Comparison of ENCODE assay signal across 22 cellular contexts in the genomic region with DNA sequence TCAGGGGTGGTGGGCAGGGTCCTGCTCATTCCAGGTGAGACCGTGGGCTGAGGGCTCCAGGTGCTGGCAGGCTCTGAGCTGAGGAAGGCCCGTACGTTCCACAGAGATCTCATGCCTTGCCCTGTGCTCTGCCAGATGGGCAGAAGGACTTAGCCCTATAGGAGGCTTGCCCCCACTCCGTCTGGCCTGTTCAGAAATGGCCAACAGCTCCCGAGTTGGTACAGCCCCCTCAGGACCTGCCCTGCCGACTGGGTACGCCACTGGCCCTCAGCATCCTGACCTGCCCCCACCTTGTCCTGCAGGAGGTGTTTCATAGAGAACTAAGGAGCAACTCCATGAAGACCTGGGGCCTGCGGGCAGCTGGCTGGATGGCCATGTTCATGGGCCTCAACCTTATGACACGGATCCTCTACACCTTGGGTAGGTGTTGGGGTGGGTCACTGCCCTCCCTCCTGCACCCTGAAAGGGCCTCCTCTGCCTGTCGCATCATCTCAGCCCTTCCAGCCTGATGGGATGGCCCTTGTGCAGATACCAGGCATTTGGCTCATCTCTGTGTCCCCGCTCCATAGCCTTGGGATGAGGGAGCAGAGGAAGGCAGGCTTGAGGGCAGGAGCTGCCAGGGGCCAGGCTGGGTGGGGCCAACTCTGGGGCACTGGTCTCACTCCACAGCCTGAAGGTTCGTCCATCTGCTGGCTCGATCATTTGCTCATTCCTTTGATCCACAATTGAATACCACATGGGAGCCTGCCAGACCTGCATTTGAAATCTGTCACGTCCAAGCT. TPM values are rescaled to one million over a fixed set of nuclear protein-coding genes. Genes with fewer than 3 reads are reported as not detected.
DNase-seq lines count a peak whose midpoint lies in the region; ATAC-seq and TF ChIP-seq lines count a peak whose summit lies in the region.
"Had no signal": no experiment of that assay in that cellular context is flagged by ENCODE, and none has a peak within 500 bp of the region (broad histone marks: within the 10 kb centered on the region; RNA-seq: fewer than 3 reads in every experiment).

No MANE protein-coding gene starts in this region.

- no peak for TF ChIP-seq POLR2A in esophagus muscularis mucosa (IDR thresholded peaks at IDR 0.05; ENCODE audit: low read depth)

- no peak for ATAC-seq in activated CD8-positive, alpha-beta T cell treated with anti-CD3 and anti-CD28 coated beads for 36 hours
- ATAC-seq in activated CD8-positive, alpha-beta T cell treated with anti-CD3 and anti-CD28 coated beads, Interleukin-2, amount 10 ng/mL, durations not matched to agents 7 days and 5 days: no peak
- ATAC-seq in RWPE2 (ENCODE audit: low read depth) (no peak), GM21367 (IDR thresholded peaks at IDR 0.05; ENCODE audit: unreplicated experiment) (no peak)
- ATAC-seq: A549 had no signal

- H3K27ac ChIP-seq in RWPE2 (ENCODE audit: poor library complexity, severe bottlenecking): no peak overlapping the region
- peak overlapping the region; percentile 7 to 90 (median 60) for H3K27ac ChIP-seq in esophagus muscularis mucosa (replicated peaks in 1 of 4)
- H3K27ac ChIP-seq: A549, BLaER1, WERI-Rb-1 had no signal

- peaks cover 61% of the 10 kb centered on the region for H3K36me3 ChIP-seq in RWPE2 (ENCODE audit: low read depth)
- H3K36me3 ChIP-seq in esophagus muscularis mucosa: peaks cover 54 to 86% (median 82%) of the 10 kb centered on the region in 4 donors

- no peak for TF ChIP-seq EP300 in esophagus muscularis mucosa (IDR thresholded peaks at IDR 0.05)

- WGBS in esophagus muscularis mucosa: 87% methylated on average over 9 of the region's 14 CpGs

- no peaks in the 10 kb centered on the region for H3K9me3 ChIP-seq in RWPE2 (ENCODE audit: severe bottlenecking)
- no peaks in the 10 kb centered on the region for H3K9me3 ChIP-seq in esophagus muscularis mucosa
- H3K9me3 ChIP-seq: A549, BLaER1, stomach had no signal

- intact Hi-C loops in activated CD8-positive, alpha-beta T cell treated with anti-CD3 and anti-CD28 coated beads for 36 hours (cut with micrococcal nuclease): no loop called here
- intact Hi-C loops in esophagus muscularis mucosa (cut with DNase I): no loop called here

- no peaks in the 10 kb centered on the region for H3K27me3 Mint-ChIP-seq in activated CD8-positive, alpha-beta T cell treated with anti-CD3 and anti-CD28 coated beads for 36 hours
- no peaks in the 10 kb centered on the region for H3K27me3 Mint-ChIP-seq in activated CD8-positive, alpha-beta T cell treated with anti-CD3 and anti-CD28 coated beads, Interleukin-2, amount 10 ng/mL, durations not matched to agents 7 days and 5 days (ENCODE audit: low read depth)
- H3K27me3 Mint-ChIP-seq in osteocyte (ENCODE audit: unreplicated experiment): no peaks in the 10 kb centered on the region
- H3K27me3 Mint-ChIP-seq: progenitor cell of endocrine pancreas had no signal

- H3K27ac Mint-ChIP-seq in activated CD8-positive, alpha-beta T cell treated with anti-CD3 and anti-CD28 coated beads for 36 hours: peak overlapping the region; percentile 43
- no peak overlapping the region for H3K27ac Mint-ChIP-seq in activated CD8-positive, alpha-beta T cell treated with anti-CD3 and anti-CD28 coated beads, Interleukin-2, amount 10 ng/mL, durations not matched to agents 7 days and 5 days
- peak overlapping the region; percentile 19 for H3K27ac Mint-ChIP-seq in osteocyte (ENCODE audit: unreplicated experiment)
- H3K27ac Mint-ChIP-seq: progenitor cell of endocrine pancreas had no signal

- H3K4me1 Mint-ChIP-seq in activated CD8-positive, alpha-beta T cell treated with anti-CD3 and anti-CD28 coated beads for 36 hours (ENCODE audit: low read depth): peaks cover 29% of the 10 kb centered on the region
- peaks cover 23% of the 10 kb centered on the region for H3K4me1 Mint-ChIP-seq in activated CD8-positive, alpha-beta T cell treated with anti-CD3 and anti-CD28 coated beads, Interleukin-2, amount 10 ng/mL, durations not matched to agents 7 days and 5 days (ENCODE audit: low read depth)
- peaks cover 24% of the 10 kb centered on the region for H3K4me1 Mint-ChIP-seq in osteocyte (ENCODE audit: unreplicated experiment)

- DNase-seq in activated CD8-positive, alpha-beta T cell treated with anti-CD3 and anti-CD28 coated beads for 36 hours: no peak
- DNase-seq in activated CD8-positive, alpha-beta T cell treated with anti-CD3 and anti-CD28 coated beads, Interleukin-2, amount 10 ng/mL, durations not matched to agents 7 days and 5 days: no peak
- DNase-seq in RWPE2 (ENCODE audit: low spot score) (peak; percentile 49), esophagus muscularis mucosa (ENCODE audit: extremely low spot score) (no peak), osteocyte (ENCODE audit: extremely low spot score, unreplicated experiment) (peak; percentile 82), HEK293T (ENCODE audit: extremely low spot score) (no peak), HUDEP-2 (lab: John Stamatoyannopoulos, UW; ENCODE audit: unreplicated experiment in 76 of 76) (no peak)
- DNase-seq: activated CD4-positive, alpha-beta T cell treated with anti-CD3 and anti-CD28 coated beads, Interleukin-2, amount 50 U/mL, for 4 hours; amygdala; central memory CD4-positive, alpha-beta T cell; GOT3; NCI-H1092; NCI-H2029 treated with DMSO at 0.1 percent for 48 hours; NCI-H446; stimulated activated CD4-positive, alpha-beta T cell treated with anti-CD3 and anti-CD28 coated beads, Interleukin-2, amount 100 ng/mL, for 24 hours; stomach; WERI-Rb-1 had no signal

- no peak overlapping the region for H3K4me3 Mint-ChIP-seq in activated CD8-positive, alpha-beta T cell treated with anti-CD3 and anti-CD28 coated beads for 36 hours
- no peak overlapping the region for H3K4me3 Mint-ChIP-seq in activated CD8-positive, alpha-beta T cell treated with anti-CD3 and anti-CD28 coated beads, Interleukin-2, amount 10 ng/mL, durations not matched to agents 7 days and 5 days
- no peak overlapping the region for H3K4me3 Mint-ChIP-seq in osteocyte (ENCODE audit: unreplicated experiment)

- TF ChIP-seq CTCF in activated CD8-positive, alpha-beta T cell treated with anti-CD3 and anti-CD28 coated beads for 36 hours (IDR thresholded peaks at IDR 0.05): no peak
- TF ChIP-seq CTCF in RWPE2 (IDR thresholded peaks at IDR 0.05; ENCODE audit: poor library complexity, severe bottlenecking): no peak
- TF ChIP-seq CTCF in esophagus muscularis mucosa (IDR thresholded peaks at IDR 0.05): no peak
- no peak for TF ChIP-seq CTCF in osteocyte (IDR thresholded peaks at IDR 0.05)

- H3K9me3 Mint-ChIP-seq in activated CD8-positive, alpha-beta T cell treated with anti-CD3 and anti-CD28 coated beads for 36 hours: no peaks in the 10 kb centered on the region
- H3K9me3 Mint-ChIP-seq in activated CD8-positive, alpha-beta T cell treated with anti-CD3 and anti-CD28 coated beads, Interleukin-2, amount 10 ng/mL, durations not matched to agents 7 days and 5 days (ENCODE audit: insufficient read depth): no peaks in the 10 kb centered on the region
- no peaks in the 10 kb centered on the region for H3K9me3 Mint-ChIP-seq in osteocyte (ENCODE audit: unreplicated experiment)

- H3K4me3 ChIP-seq in RWPE2 (ENCODE audit: severe bottlenecking) (no peak overlapping the region), esophagus muscularis mucosa (no peak overlapping the region)
- H3K4me3 ChIP-seq: A549, BLaER1, lung, stomach had no signal

- CTCF ChIA-PET in activated CD8-positive, alpha-beta T cell treated with anti-CD3 and anti-CD28 coated beads for 36 hours (lab: Charles Lee): no interaction called here
- CTCF ChIA-PET in activated CD8-positive, alpha-beta T cell treated with anti-CD3 and anti-CD28 coated beads, Interleukin-2, amount 10 ng/mL, durations not matched to agents 7 days and 5 days (lab: Charles Lee): no interaction called here
- CTCF ChIA-PET in HEK293T (lab: Yijun Ruan, JAX): no interaction called here

- no peaks in the 10 kb centered on the region for H3K27me3 ChIP-seq in RWPE2 (ENCODE audit: insufficient read depth, poor library complexity, severe bottlenecking)
- H3K27me3 ChIP-seq in esophagus muscularis mucosa: no peaks in the 10 kb centered on the region
- H3K27me3 ChIP-seq: BLaER1, stomach had no signal

- H3K4me1 ChIP-seq in RWPE2 (ENCODE audit: insufficient read depth, poor library complexity, severe bottlenecking) (peaks cover 34% of the 10 kb centered on the region), esophagus muscularis mucosa (peaks cover 36 to 55% (median 46%) of the 10 kb centered on the region in 4 donors)

- peaks cover 27% of the 10 kb centered on the region for H3K36me3 Mint-ChIP-seq in activated CD8-positive, alpha-beta T cell treated with anti-CD3 and anti-CD28 coated beads for 36 hours (ENCODE audit: low read depth)
- peaks cover 31% of the 10 kb centered on the region for H3K36me3 Mint-ChIP-seq in activated CD8-positive, alpha-beta T cell treated with anti-CD3 and anti-CD28 coated beads, Interleukin-2, amount 10 ng/mL, durations not matched to agents 7 days and 5 days (ENCODE audit: low read depth)
- peaks cover 22% of the 10 kb centered on the region for H3K36me3 Mint-ChIP-seq in osteocyte (ENCODE audit: unreplicated experiment)

- POLR2A ChIA-PET in activated CD8-positive, alpha-beta T cell treated with anti-CD3 and anti-CD28 coated beads for 36 hours (lab: Charles Lee): interaction anchor here (0.5 to 2.8 kb wide), 3 partner anchors 12 to 14 kb away, joined by 3 to 9 read pairs (median 3); a partner anchor contains a TSS
- POLR2A ChIA-PET in activated CD8-positive, alpha-beta T cell treated with anti-CD3 and anti-CD28 coated beads, Interleukin-2, amount 10 ng/mL, durations not matched to agents 7 days and 5 days (lab: Charles Lee): interaction anchor here (1.6 kb wide), 1 partner anchor 13 kb away, joined by 6 read pairs; a partner anchor contains a TSS
- POLR2A ChIA-PET in HEK293T (lab: Yijun Ruan, JAX): no interaction called here

RNA-seq across cellular contexts. Expression of a gene that starts 14.2 kb away (rescaled TPM):
- 10 to 100 TPM; 19.7 to 20.2 TPM for total RNA-seq in activated CD8-positive, alpha-beta T cell treated with anti-CD3 and anti-CD28 coated beads for 36 hours
- total RNA-seq in activated CD8-positive, alpha-beta T cell treated with anti-CD3 and anti-CD28 coated beads, Interleukin-2, amount 10 ng/mL, durations not matched to agents 7 days and 5 days: 10 to 100 TPM; 27.9 to 28.8 TPM
- total RNA-seq in esophagus muscularis mucosa (100 to 1,000 TPM; 131 to 208 (median 179) TPM), osteocyte (73.3 and 76.5 TPM in 2 replicates)

RNA-seq across cellular contexts. Expression of a gene that starts 14.4 kb away (rescaled TPM):
- 10 to 100 TPM; 27.6 to 30.2 TPM for total RNA-seq in activated CD8-positive, alpha-beta T cell treated with anti-CD3 and anti-CD28 coated beads for 36 hours
- total RNA-seq in activated CD8-positive, alpha-beta T cell treated with anti-CD3 and anti-CD28 coated beads, Interleukin-2, amount 10 ng/mL, durations not matched to agents 7 days and 5 days: 10 to 100 TPM; 17.3 to 18.1 TPM
- total RNA-seq in esophagus muscularis mucosa (10 to 100 TPM; 21.2 to 27.0 (median 24.3) TPM), osteocyte (7.2 and 7.9 TPM in 2 replicates)

RNA-seq across cellular contexts. Expression of a gene that starts 39.3 kb away (rescaled TPM):
- total RNA-seq in activated CD8-positive, alpha-beta T cell treated with anti-CD3 and anti-CD28 coated beads for 36 hours: 10 to 100 TPM; 23.5 to 24.8 TPM
- 10 to 100 TPM; 29.4 to 31.6 TPM for total RNA-seq in activated CD8-positive, alpha-beta T cell treated with anti-CD3 and anti-CD28 coated beads, Interleukin-2, amount 10 ng/mL, durations not matched to agents 7 days and 5 days
- total RNA-seq in esophagus muscularis mucosa (10 to 100 TPM; 28.9 to 41.9 (median 37.8) TPM), osteocyte (39.4 and 41.5 TPM in 2 replicates)

RNA-seq across cellular contexts. Expression of a gene that starts 39.5 kb away (rescaled TPM):
- total RNA-seq in activated CD8-positive, alpha-beta T cell treated with anti-CD3 and anti-CD28 coated beads for 36 hours: 10 to 100 TPM; 20.0 to 20.5 TPM
- 10 to 100 TPM; 19.2 to 20.2 TPM for total RNA-seq in activated CD8-positive, alpha-beta T cell treated with anti-CD3 and anti-CD28 coated beads, Interleukin-2, amount 10 ng/mL, durations not matched to agents 7 days and 5 days
- 10 to 100 TPM in 2 of 4 donors, 1 to 10 TPM in 2; 8.0 to 12.0 (median 9.6) TPM for total RNA-seq in esophagus muscularis mucosa
- total RNA-seq in osteocyte: 9.9 and 10.0 TPM in 2 replicates

Comparison
In these comparisons a context has a peak if more than half of its experiments do, and no peak if none do; other contexts are left out.
1. DNase-seq: peak in RWPE2 (single experiment) and osteocyte (single experiment); none in activated CD8-positive, alpha-beta T cell treated with anti-CD3 and anti-CD28 coated beads for 36 hours (single experiment), activated CD8-positive, alpha-beta T cell treated with anti-CD3 and anti-CD28 coated beads, Interleukin-2, amount 10 ng/mL, durations not matched to agents 7 days and 5 days (single experiment), esophagus muscularis mucosa (single experiment), HEK293T (single experiment) and HUDEP-2 (0 of 76).